21 cellular contexts compared by ENCODE assay signal in the genomic region with DNA sequence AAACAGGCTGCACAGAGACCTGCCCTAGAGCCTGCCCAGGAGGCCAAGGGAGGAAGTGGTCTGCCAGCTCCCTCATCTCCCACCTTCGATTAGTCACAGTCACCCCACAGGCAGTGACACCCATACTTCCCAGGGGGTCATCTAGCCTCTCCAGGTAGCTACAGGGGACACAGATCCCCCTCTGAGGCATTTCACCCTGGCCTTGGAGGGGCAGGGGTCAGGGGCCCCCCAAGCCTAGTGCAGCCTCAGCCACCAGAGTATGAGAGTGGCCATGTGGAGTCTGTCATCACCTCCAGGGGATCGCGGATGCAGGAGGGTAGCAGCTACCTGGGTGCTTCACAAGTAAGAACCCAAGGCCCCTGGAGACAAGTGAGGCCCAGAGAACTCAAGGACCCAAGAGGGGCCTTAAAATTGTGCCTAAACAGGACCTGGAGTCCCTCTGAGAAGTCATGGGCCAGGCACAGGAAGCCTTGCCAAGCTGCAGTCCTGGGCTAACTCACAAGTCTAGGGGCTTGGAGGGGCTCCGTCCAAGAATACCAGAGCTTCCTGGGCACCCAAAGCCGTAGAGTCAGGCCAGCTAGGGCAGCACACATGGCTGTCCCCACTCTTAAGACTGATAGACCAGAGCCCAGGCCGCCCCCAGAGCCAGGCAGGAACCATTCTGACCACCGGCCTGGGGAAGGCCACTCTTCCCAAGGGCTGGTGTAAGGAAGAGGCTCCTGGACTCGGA.
DNase-seq lines count a peak whose midpoint lies in the region; ATAC-seq and TF ChIP-seq lines count a peak whose summit lies in the region.
"Had no signal": no experiment of that assay in that cellular context is flagged by ENCODE, and none has a peak within 500 bp of the region (broad histone marks: within the 10 kb centered on the region; RNA-seq: fewer than 3 reads in every experiment).

No MANE protein-coding gene starts in this region.

- H3K4me3 Mint-ChIP-seq in dendritic cell treated with granulocyte-macrophage colony-stimulating factor and Interleukin-4, amounts not matched to agents 40 ng/mL and 50 ng/mL, for 4 days, result no peak overlapping the region
- no peak overlapping the region for H3K4me3 Mint-ChIP-seq in natural killer cell
- H3K4me3 Mint-ChIP-seq: CD8-positive, alpha-beta T cell; GM23338 had no signal

- peak overlapping the region; percentile 70 for H3K27ac Mint-ChIP-seq in dendritic cell treated with granulocyte-macrophage colony-stimulating factor and Interleukin-4, amounts not matched to agents 40 ng/mL and 50 ng/mL, for 4 days
- peak overlapping the region; percentile 94 to 99 for H3K27ac Mint-ChIP-seq in natural killer cell
- H3K27ac Mint-ChIP-seq: CD8-positive, alpha-beta T cell; GM23338 had no signal

- H3K9me3 ChIP-seq in right atrium auricular region, result no peaks in the 10 kb centered on the region
- H3K9me3 ChIP-seq: A549, BE2C, HAP-1, SJCRH30 had no signal

- H3K4me3 ChIP-seq in right atrium auricular region, result no peak overlapping the region
- H3K4me3 ChIP-seq: A549, GM23338, HAP-1, SJCRH30 had no signal

- TF ChIP-seq CTCF in right atrium auricular region (IDR thresholded peaks at IDR 0.05) (no peak), natural killer cell (IDR thresholded peaks at IDR 0.05) (no peak)

- H3K36me3 Mint-ChIP-seq in dendritic cell treated with granulocyte-macrophage colony-stimulating factor and Interleukin-4, amounts not matched to agents 40 ng/mL and 50 ng/mL, for 4 days (ENCODE audit: low read depth), result no peaks in the 10 kb centered on the region
- no peaks in the 10 kb centered on the region for H3K36me3 Mint-ChIP-seq in natural killer cell
- H3K36me3 Mint-ChIP-seq: CD8-positive, alpha-beta T cell had no signal

- H3K9me3 Mint-ChIP-seq in dendritic cell treated with granulocyte-macrophage colony-stimulating factor and Interleukin-4, amounts not matched to agents 40 ng/mL and 50 ng/mL, for 4 days, result no peaks in the 10 kb centered on the region
- no peaks in the 10 kb centered on the region for H3K9me3 Mint-ChIP-seq in natural killer cell
- H3K9me3 Mint-ChIP-seq: CD8-positive, alpha-beta T cell; GM23338 had no signal

- peaks cover 10% of the 10 kb centered on the region for H3K27me3 Mint-ChIP-seq in dendritic cell treated with granulocyte-macrophage colony-stimulating factor and Interleukin-4, amounts not matched to agents 40 ng/mL and 50 ng/mL, for 4 days
- H3K27me3 Mint-ChIP-seq in natural killer cell (ENCODE audit: low read depth in 2 of 2), result no peaks in the 10 kb centered on the region

- H3K4me1 Mint-ChIP-seq in dendritic cell treated with granulocyte-macrophage colony-stimulating factor and Interleukin-4, amounts not matched to agents 40 ng/mL and 50 ng/mL, for 4 days (ENCODE audit: low read depth), result peaks cover 41% of the 10 kb centered on the region
- H3K4me1 Mint-ChIP-seq in natural killer cell, result peaks cover 92 to 94% of the 10 kb centered on the region in 2 donors

- no peaks in the 10 kb centered on the region for H3K27me3 ChIP-seq in right atrium auricular region
- H3K27me3 ChIP-seq: BE2C, SJCRH30 had no signal

- DNase-seq in right atrium auricular region (ENCODE audit: low spot score) (peak; percentile 52), left cardiac atrium (no peak), natural killer cell (no peak), C1 segment of cervical spinal cord (lab: John Stamatoyannopoulos, UW) (no peak)
- DNase-seq in activated naive CD4-positive, alpha-beta T cell treated with Interleukin-2 at 50 U/mL for 16 hours, result no peak
- DNase-seq: BE2C; CD8-positive, alpha-beta T cell; DND-41; KG1; MV-4-11; NCI-H1694; NCI-H2081; NCI-H2171 treated with DMSO at 0.1 percent for 48 hours; NCI-H446; NCI-H526; SJCRH30 had no signal

- no peak for ATAC-seq in left cardiac atrium
- ATAC-seq in natural killer cell, result no peak
- ATAC-seq in HG03442 (IDR thresholded peaks at IDR 0.05; ENCODE audit: unreplicated experiment), result no peak
- ATAC-seq: A549; CD8-positive, alpha-beta T cell; GM23338 had no signal

- peaks cover 0 to 6% of the 10 kb centered on the region in 2 donors for H3K4me1 ChIP-seq in right atrium auricular region
- H3K4me1 ChIP-seq: A549, HAP-1, SJCRH30 had no signal

- intact Hi-C loops in left cardiac atrium (cut with DNase I) (no loop called here), natural killer cell (cut with micrococcal nuclease) (no loop called here)
- intact Hi-C loops in dendritic cell treated with granulocyte-macrophage colony-stimulating factor and Interleukin-4, amounts not matched to agents 40 ng/mL and 50 ng/mL, for 4 days (cut with micrococcal nuclease), result no loop called here

- H3K27ac ChIP-seq in right atrium auricular region, result no peak overlapping the region
- H3K27ac ChIP-seq: A549, SJCRH30 had no signal

- H3K36me3 ChIP-seq in right atrium auricular region, result no peaks in the 10 kb centered on the region
- H3K36me3 ChIP-seq: BE2C, HAP-1, SJCRH30 had no signal
